12 cellular contexts compared by ENCODE assay signal in the genomic region with DNA sequence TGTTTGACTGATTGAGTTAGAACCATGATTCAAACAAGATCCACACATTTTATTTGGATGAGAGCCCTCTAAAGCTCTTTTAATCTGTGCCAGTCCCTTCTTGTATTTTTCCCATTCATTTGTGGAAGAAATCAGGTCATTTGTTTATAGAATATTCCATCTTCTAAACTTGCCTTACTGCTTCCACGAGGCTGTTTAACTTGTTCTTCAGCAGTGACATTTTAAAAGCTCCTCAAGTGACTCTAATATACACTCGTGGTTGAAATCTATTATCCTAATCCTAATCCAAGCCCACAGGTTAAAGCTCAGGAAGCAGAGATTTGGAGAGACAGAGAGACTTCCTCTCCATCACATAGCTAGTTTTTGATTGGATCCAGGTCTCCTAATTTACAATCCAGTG.
"Had no signal": no experiment of that assay in that cellular context is flagged by ENCODE, and none has a peak within 500 bp of the region (broad histone marks: within the 10 kb centered on the region; RNA-seq: fewer than 3 reads in every experiment).

No MANE protein-coding gene starts in this region.

- H3K27ac ChIP-seq: cardiac muscle cell, dorsolateral prefrontal cortex, neutrophil, parathyroid adenoma had no signal

- H3K27me3 ChIP-seq: cardiac muscle cell, neutrophil had no signal

- H3K9me3 ChIP-seq: neutrophil had no signal

- H3K4me3 ChIP-seq: cardiac muscle cell, dorsolateral prefrontal cortex had no signal

- DNase-seq: activated CD4-positive, alpha-beta T cell treated with anti-CD3 and anti-CD28 coated beads, Interleukin-2, amount 50 U/mL, for 4 hours; activated gamma-delta T cell; dorsolateral prefrontal cortex; immature natural killer cell; kidney glomerular epithelial cell; stimulated activated CD4-positive, alpha-beta T cell treated with anti-CD3 and anti-CD28 coated beads, Interleukin-12 subunit alpha, Interleukin-12 subunit beta, amount 100 ng/mL, for 4 hours; stimulated activated CD4-positive, alpha-beta T cell treated with anti-CD3 and anti-CD28 coated beads, Interleukin-1b, Interleukin-23, amount 100 ng/mL, for 48 hours; stimulated activated naive CD4-positive, alpha-beta T cell treated with Interleukin-2 at 50 U/mL for 16 hours had no signal

- ATAC-seq: natural killer cell treated with Interleukin-12 subunit alpha and Interleukin-12 subunit beta and Interleukin-15 and Interleukin-18, amount 100 ng/mL, for 72 hours had no signal

- H3K36me3 ChIP-seq: cardiac muscle cell, neutrophil had no signal
